ENCODE assay signal across 16 cellular contexts in genomic region chr20:41180599-41181333, GRCh38. TPM values are rescaled to one million over a fixed set of nuclear protein-coding genes. Genes with fewer than 3 reads are reported as not detected.
DNase-seq lines count a peak whose midpoint lies in the region; FAIRE-seq and TF ChIP-seq lines count a peak whose summit lies in the region.
"Had no signal": no experiment of that assay in that cellular context is flagged by ENCODE, and none has a peak within 500 bp of the region (broad histone marks: within the 10 kb centered on the region; RNA-seq: fewer than 3 reads in every experiment).

No MANE protein-coding gene starts in this region.

- H4K5ac ChIP-seq in H1 (ENCODE audit: insufficient read length, low read depth, low read length): no peak overlapping the region

- no peak overlapping the region for H2BK15ac ChIP-seq in H1 (ENCODE audit: low read length)

- no peak overlapping the region for H3K4ac ChIP-seq in H1 (replicated peaks; ENCODE audit: insufficient read length, low read depth, low read length)

- BruUV-seq in PC-9 (replicated peaks; lab: Mats Ljungman, UMichigan): no TSS peak

- H3K4me2 ChIP-seq in H1 (ENCODE audit: insufficient read depth in 1 of 2, low read depth in 2 of 2, low read length in 2 of 2) (no peak overlapping the region), PC-9 (no peak overlapping the region)

- TF ChIP-seq EP300 in H1 (IDR thresholded peaks at IDR 0.05; ENCODE audit: borderline replicate concordance in 1 of 2, low read depth in 2 of 2, low read length in 2 of 2) (no peak), stomach (IDR thresholded peaks at IDR 0.05) (no peak)

- H3K36me3 ChIP-seq in H1 (ENCODE audit: control insufficient read depth in 2 of 4, insufficient read depth in 4 of 4, low read length in 3 of 4) (peaks cover 3 to 16% (median 10%) of the 10 kb centered on the region in 4 experiments; a peak in 7 of 8 replicates), stomach (peaks cover 8 to 49% (median 42%) of the 10 kb centered on the region in 4 donors), PC-9 (ENCODE audit: low read depth) (no peaks in the 10 kb centered on the region)

- no peak for TF ChIP-seq RAD21 in H1 (IDR thresholded peaks at IDR 0.05 in 1 of 2, conservative IDR thresholded peaks at IDR 0.05 in 1 of 2; ENCODE audit: low read depth in 2 of 2, low read length in 2 of 2)

- peaks cover 0 to 4% (median 0%) of the 10 kb centered on the region in 4 experiments; a peak in 1 of 7 replicates for H3K4me1 ChIP-seq in H1 (replicated peaks in 1 of 4; ENCODE audit: control insufficient read depth in 3 of 4, insufficient read depth in 4 of 4, low read length in 3 of 4)
- peaks cover 0 to 42% (median 25%) of the 10 kb centered on the region in 4 donors for H3K4me1 ChIP-seq in stomach
- H3K4me1 ChIP-seq in PC-9 (replicated peaks; ENCODE audit: insufficient read depth): peaks cover 11% of the 10 kb centered on the region
- H3K4me1 ChIP-seq: body of pancreas had no signal

- TF ChIP-seq POLR2A in H1 (IDR thresholded peaks at IDR 0.05; ENCODE audit: control extremely low read depth in 1 of 2, low read depth in 2 of 2, low read length in 2 of 2) (peak in 1 of 2 experiments; percentile 3; a peak in 1 of 3 replicates), stomach (IDR thresholded peaks at IDR 0.05) (no peak)

- no peaks in the 10 kb centered on the region for H3K79me1 ChIP-seq in H1 (ENCODE audit: low read depth, low read length)

- FAIRE-seq in H1 (lab: Jason Lieb, UNC): no peak
- FAIRE-seq: endothelial cell of umbilical vein, kidney, small intestine had no signal

- H4K8ac ChIP-seq in H1 (ENCODE audit: extremely low read depth, insufficient read depth, low read length): peak overlapping the region; percentile 16; the same call in 1 of the 2 replicates

- H4K91ac ChIP-seq in H1 (replicated peaks; ENCODE audit: insufficient read length, low read length): no peak overlapping the region

- no peak overlapping the region for H2BK120ac ChIP-seq in H1 (replicated peaks; ENCODE audit: low read depth, low read length)

- no peak overlapping the region for H3K27ac Mint-ChIP-seq in activated CD4-positive, alpha-beta memory T cell treated with anti-CD3 and anti-CD28 coated beads, Interleukin-2, amount 10 ng/mL, durations not matched to agents 7 days and 5 days

- H2AFZ ChIP-seq in H1 (ENCODE audit: low read length) (no peak overlapping the region), PC-9 (no peak overlapping the region)

- no peak overlapping the region for H3K27ac ChIP-seq in H1 (ENCODE audit: low read depth, low read length)
- no peak overlapping the region for H3K27ac ChIP-seq in stomach
- H3K27ac ChIP-seq in PC-9: no peak overlapping the region
- H3K27ac ChIP-seq: body of pancreas had no signal

- H3K9me2 ChIP-seq in PC-9 (ENCODE audit: insufficient read depth): no peaks in the 10 kb centered on the region

- H2AK5ac ChIP-seq in H1 (ENCODE audit: low read depth, low read length): no peak overlapping the region

- no peaks in the 10 kb centered on the region for H3F3A ChIP-seq in PC-9 (ENCODE audit: insufficient read depth, low read depth)

- H3K9me3 Mint-ChIP-seq in activated CD4-positive, alpha-beta memory T cell treated with anti-CD3 and anti-CD28 coated beads, Interleukin-2, amount 10 ng/mL, durations not matched to agents 7 days and 5 days: no peaks in the 10 kb centered on the region

- peak; percentile 42 for DNase-seq in activated effector memory CD4-positive, alpha-beta T cell treated with anti-CD3 and anti-CD28 coated beads, Interleukin-2, amount 50 U/mL, for 16 hours
- DNase-seq in activated effector memory CD4-positive, alpha-beta T cell treated with Interleukin-2 at 50 U/mL for 16 hours: no peak
- DNase-seq in activated CD4-positive, alpha-beta memory T cell treated with anti-CD3 and anti-CD28 coated beads, Interleukin-2, amount 10 ng/mL, durations not matched to agents 7 days and 5 days: peak; percentile 13
- peak in 1 of 2 experiments; percentile 42 for DNase-seq in H1 (ENCODE audit: low read depth in 1 of 2, low spot score in 2 of 2)
- peak; percentile 17 for DNase-seq in stomach
- DNase-seq in COR-L47 (lab: John Stamatoyannopoulos, UW): no peak
- DNase-seq in PC-9: no peak
- DNase-seq in NCI-H345 treated with DMSO at 0.1 percent for 48 hours (lab: John Stamatoyannopoulos, UW; ENCODE audit: unreplicated experiment): no peak
- DNase-seq: body of pancreas, DMS153, kidney, NCI-H1417, small intestine, T-helper 9 cell had no signal

- peaks cover 12% of the 10 kb centered on the region for H3K4me1 Mint-ChIP-seq in activated CD4-positive, alpha-beta memory T cell treated with anti-CD3 and anti-CD28 coated beads, Interleukin-2, amount 10 ng/mL, durations not matched to agents 7 days and 5 days

- H3K27me3 Mint-ChIP-seq in activated CD4-positive, alpha-beta memory T cell treated with anti-CD3 and anti-CD28 coated beads, Interleukin-2, amount 10 ng/mL, durations not matched to agents 7 days and 5 days: no peaks in the 10 kb centered on the region

- no peak overlapping the region for H3K56ac ChIP-seq in H1 (replicated peaks; ENCODE audit: insufficient read length, low read depth, low read length)

- H4K20me1 ChIP-seq in H1 (replicated peaks in 1 of 2; ENCODE audit: control insufficient read depth in 1 of 2, insufficient read depth in 2 of 2, low read length in 2 of 2) (no peaks in the 10 kb centered on the region), PC-9 (ENCODE audit: insufficient read depth) (no peaks in the 10 kb centered on the region)

- H3K9me3 ChIP-seq in H1 (ENCODE audit: insufficient read depth in 2 of 2, low read depth in 1 of 2, low read length in 1 of 2): no peaks in the 10 kb centered on the region
- no peaks in the 10 kb centered on the region for H3K9me3 ChIP-seq in stomach
- no peaks in the 10 kb centered on the region for H3K9me3 ChIP-seq in PC-9 (ENCODE audit: insufficient read depth, low read depth)
- H3K9me3 ChIP-seq: body of pancreas, upper lobe of left lung had no signal

- intact Hi-C loops in stomach (cut with DNase I; ENCODE audit: low total_unique reads): no loop called here
- intact Hi-C loops in PC-9 (cut with micrococcal nuclease; ENCODE audit: unreplicated experiment): no loop called here

- POLR2A ChIA-PET in activated CD4-positive, alpha-beta memory T cell treated with anti-CD3 and anti-CD28 coated beads, Interleukin-2, amount 10 ng/mL, durations not matched to agents 7 days and 5 days (lab: Charles Lee): interaction anchor here (1.2 to 1.3 kb wide), 2 partner anchors 42 to 47 kb away, joined by 3 to 4 read pairs; no protein-coding TSS in a partner anchor
- POLR2A ChIA-PET in H1 (lab: Charles Lee; ENCODE audit: partially characterized antibody): interaction anchor here (0.6 to 2.8 kb wide), 8 partner anchors 8 to 160 kb away, joined by 3 to 23 read pairs (median 3); partner anchors contain the start of gene LPIN3
- POLR2A ChIA-PET in PC-9 (lab: Charles Lee; ENCODE audit: unreplicated experiment): no interaction called here

- CTCF ChIA-PET in activated CD4-positive, alpha-beta memory T cell treated with anti-CD3 and anti-CD28 coated beads, Interleukin-2, amount 10 ng/mL, durations not matched to agents 7 days and 5 days (lab: Charles Lee): interaction anchor here (1.2 kb wide), 1 partner anchor 46 kb away, joined by 4 read pairs; no protein-coding TSS in a partner anchor
- CTCF ChIA-PET in H1 (lab: Charles Lee; ENCODE audit: partially characterized antibody): interaction anchor here (1.0 to 6.2 kb wide), 7 partner anchors 10 to 173 kb away, joined by 3 to 25 read pairs (median 3); partner anchors contain the start of gene LPIN3
- CTCF ChIA-PET in PC-9 (lab: Charles Lee): interaction anchor here (0.5 kb wide), 1 partner anchor 217 kb away, joined by 5 read pairs; no protein-coding TSS in a partner anchor

- H2BK20ac ChIP-seq in H1 (ENCODE audit: low read length): no peak overlapping the region

- H3K27me3 ChIP-seq in H1 (replicated peaks in 1 of 4; ENCODE audit: control insufficient read depth in 3 of 4, extremely low read depth in 1 of 4, insufficient read depth in 3 of 4, low read length in 3 of 4) (no peaks in the 10 kb centered on the region), stomach (no peaks in the 10 kb centered on the region), PC-9 (ENCODE audit: insufficient read depth, low read depth) (no peaks in the 10 kb centered on the region)
- H3K27me3 ChIP-seq: body of pancreas, upper lobe of left lung had no signal

- no peak overlapping the region for H2BK12ac ChIP-seq in H1 (ENCODE audit: low read depth, low read length)

- WGBS in H1 (ENCODE audit: extremely low coverage in 1 of 2, insufficient coverage in 1 of 2, insufficient read length in 1 of 2, insufficient replicate concordance in 2 of 2, low coverage in 1 of 2, low lambda C conversion rate in 2 of 2, missing lambda C conversion rate in 1 of 2), 2 experiments: 93% methylated on average over 6 of the region's 6 CpGs; no CpG with 5 or more reads in 1 of the 2 experiments
- 88 to 97% (median 92%) methylated on average over 6 of the region's 6 CpGs for WGBS in stomach, 5 donors

- H3K79me2 ChIP-seq in H1 (ENCODE audit: control insufficient read depth in 1 of 2, insufficient read depth in 2 of 2, low read length in 2 of 2) (no peaks in the 10 kb centered on the region), PC-9 (ENCODE audit: low read depth) (no peaks in the 10 kb centered on the region)

- TF ChIP-seq CTCF in H1 (IDR thresholded peaks at IDR 0.05; ENCODE audit: control extremely low read depth in 1 of 3, insufficient read depth in 1 of 3, low read depth in 1 of 3, low read length in 3 of 3) (no peak), stomach (IDR thresholded peaks at IDR 0.05) (no peak), PC-9 (conservative IDR thresholded peaks at IDR 0.05) (no peak)

- no peak overlapping the region for H3K18ac ChIP-seq in H1 (ENCODE audit: extremely low read depth, low read length)

- H3K36me3 Mint-ChIP-seq in activated CD4-positive, alpha-beta memory T cell treated with anti-CD3 and anti-CD28 coated beads, Interleukin-2, amount 10 ng/mL, durations not matched to agents 7 days and 5 days (ENCODE audit: low read depth): peaks cover 30% of the 10 kb centered on the region

- H3K23ac ChIP-seq in H1 (ENCODE audit: insufficient read length): no peak overlapping the region

- H3K9ac ChIP-seq in H1 (replicated peaks in 1 of 4; ENCODE audit: extremely low read depth in 1 of 4, low read depth in 3 of 4, low read length in 3 of 4): no peak overlapping the region

- H3K4me3 Mint-ChIP-seq in activated CD4-positive, alpha-beta memory T cell treated with anti-CD3 and anti-CD28 coated beads, Interleukin-2, amount 10 ng/mL, durations not matched to agents 7 days and 5 days: no peak overlapping the region

- no peak overlapping the region for H3K14ac ChIP-seq in H1 (ENCODE audit: insufficient read length)

- no peak overlapping the region for H2BK5ac ChIP-seq in H1 (ENCODE audit: low read depth, low read length)

- H3K23me2 ChIP-seq in H1 (ENCODE audit: low read depth, low read length): no peaks in the 10 kb centered on the region

- no peak overlapping the region for H3K4me3 ChIP-seq in H1 (ENCODE audit: extremely low read depth in 1 of 4, insufficient read depth in 2 of 4, low read depth in 3 of 4, low read length in 4 of 4)
- no peak overlapping the region for H3K4me3 ChIP-seq in stomach
- no peak overlapping the region for H3K4me3 ChIP-seq in PC-9
- H3K4me3 ChIP-seq: body of pancreas, upper lobe of left lung had no signal

RNA-seq across cellular contexts. Expression of gene PLCG1, which starts 43.4 kb away (rescaled TPM):
- 100 to 1,000 TPM; 267 to 286 TPM for total RNA-seq in activated CD4-positive, alpha-beta memory T cell treated with anti-CD3 and anti-CD28 coated beads, Interleukin-2, amount 10 ng/mL, durations not matched to agents 7 days and 5 days
- 151 and 154 TPM in 2 replicates for total RNA-seq in H1 (2021; fragmentation: NEBNext Ultra II Directional; extraction: Animal tissue kit (Norgen Biotek cat#: 25700))
- polyA plus RNA-seq in H1 (2011; rRNA removed) (103 and 152 TPM in 2 replicates), stomach (10 to 100 TPM; 16.3 to 32.9 (median 17.5) TPM)
- 138 TPM for polyA plus RNA-seq in H1 (2011; cell fraction: cytosol; rRNA removed)
- polyA plus RNA-seq in H1 (2011; cell fraction: nucleus; rRNA removed): 726 TPM
- polyA plus RNA-seq in H1 (2012, experiment 1 of 2): 123 to 166 TPM (median 150 TPM) in 4 replicates
- 127 TPM for polyA plus RNA-seq in H1 (2012, experiment 2 of 2)
- polyA plus RNA-seq in H1 (2013, experiment 1 of 2): 83.5 TPM
- polyA plus RNA-seq in H1 (2013, experiment 2 of 2): 72.0 TPM
- polyA minus RNA-seq in H1 (2011; rRNA and poly(A)+ RNA removed): 164 and 175 TPM in 2 replicates
- polyA minus RNA-seq in H1 (2011; cell fraction: cytosol; rRNA and poly(A)+ RNA removed): 123 TPM
- polyA minus RNA-seq in H1 (2011; cell fraction: nucleus; rRNA and poly(A)+ RNA removed): 248 TPM
- total RNA-seq in stomach (100 to 1,000 TPM in 2 of 5 donors, 10 to 100 TPM in 3; 37.9 to 576 (median 86.1) TPM), PC-9 (2021) (64.1 and 69.4 TPM in 2 replicates)

Comparison
In these comparisons a context has a peak if more than half of its experiments do, and no peak if none do; other contexts are left out.
1. DNase-seq: peak in activated effector memory CD4-positive, alpha-beta T cell treated with anti-CD3 and anti-CD28 coated beads, Interleukin-2, amount 50 U/mL, for 16 hours (single experiment), activated CD4-positive, alpha-beta memory T cell treated with anti-CD3 and anti-CD28 coated beads, Interleukin-2, amount 10 ng/mL, durations not matched to agents 7 days and 5 days (single experiment) and stomach (single experiment); none in activated effector memory CD4-positive, alpha-beta T cell treated with Interleukin-2 at 50 U/mL for 16 hours (single experiment), COR-L47 (single experiment), PC-9 (0 of 2) and NCI-H345 treated with DMSO at 0.1 percent for 48 hours (single experiment).